In genomic region chr7:117399820-117400422, GRCh38 we compare ENCODE assay signal across 8 cellular contexts. TPM values are rescaled to one million over a fixed set of nuclear protein-coding genes. Genes with fewer than 3 reads are reported as not detected.
DNase-seq lines count a peak whose midpoint lies in the region; ATAC-seq, FAIRE-seq and TF ChIP-seq lines count a peak whose summit lies in the region.

No MANE protein-coding gene starts in this region.

- ATAC-seq in GM18873 (IDR thresholded peaks at IDR 0.05; ENCODE audit: low FRiP score, unreplicated experiment): no peak
- no peak for ATAC-seq in GM18511 (IDR thresholded peaks at IDR 0.05; ENCODE audit: unreplicated experiment)

- H3K27me3 Mint-ChIP-seq in neural crest cell (ENCODE audit: low read depth): no peaks in the 10 kb centered on the region

- H3K36me3 Mint-ChIP-seq in neural crest cell (ENCODE audit: low read depth): no peaks in the 10 kb centered on the region

- H3K4me1 Mint-ChIP-seq in neural crest cell: no peaks in the 10 kb centered on the region

- in situ Hi-C loops in T47D (cut with HindIII; ENCODE audit: low pct_unique_long_range_greater_than_20kb, low sequenced_read_pairs): no loop called here

- no peak overlapping the region for H3K4me3 Mint-ChIP-seq in neural crest cell

- peak; percentile 28 to 65 for DNase-seq in Kasumi-1 (lab: John Stamatoyannopoulos, UW)
- peak; percentile 1 for DNase-seq in T47D (ENCODE audit: low read depth in 1 of 2, low spot score in 1 of 2)
- DNase-seq in neural crest cell (ENCODE audit: low read depth, low spot score): no peak
- DNase-seq in cortex of kidney (lab: John Stamatoyannopoulos, UW): no peak
- no peak for DNase-seq in HuH-7 (ENCODE audit: low spot score)

- peak; percentile 74 for FAIRE-seq in G401.6 (lab: Jason Lieb, UNC)

- TF ChIP-seq CTCF in neural crest cell (conservative IDR thresholded peaks at IDR 0.05): peak; percentile 74

- H3K27ac Mint-ChIP-seq in neural crest cell (ENCODE audit: unreplicated experiment): no peak overlapping the region

- H3K9me3 Mint-ChIP-seq in neural crest cell: no peaks in the 10 kb centered on the region

RNA-seq across cellular contexts. Expression of gene ASZ1, which starts 27.4 kb away (rescaled TPM):
- total RNA-seq in neural crest cell: not detected in 2 replicates

Comparison
In these comparisons a context has a peak if more than half of its experiments do, and no peak if none do; other contexts are left out.
1. DNase-seq: peak in Kasumi-1 (2 of 2) and T47D (2 of 2); none in neural crest cell (single experiment), cortex of kidney (single experiment) and HuH-7 (single experiment).